In the genomic region with DNA sequence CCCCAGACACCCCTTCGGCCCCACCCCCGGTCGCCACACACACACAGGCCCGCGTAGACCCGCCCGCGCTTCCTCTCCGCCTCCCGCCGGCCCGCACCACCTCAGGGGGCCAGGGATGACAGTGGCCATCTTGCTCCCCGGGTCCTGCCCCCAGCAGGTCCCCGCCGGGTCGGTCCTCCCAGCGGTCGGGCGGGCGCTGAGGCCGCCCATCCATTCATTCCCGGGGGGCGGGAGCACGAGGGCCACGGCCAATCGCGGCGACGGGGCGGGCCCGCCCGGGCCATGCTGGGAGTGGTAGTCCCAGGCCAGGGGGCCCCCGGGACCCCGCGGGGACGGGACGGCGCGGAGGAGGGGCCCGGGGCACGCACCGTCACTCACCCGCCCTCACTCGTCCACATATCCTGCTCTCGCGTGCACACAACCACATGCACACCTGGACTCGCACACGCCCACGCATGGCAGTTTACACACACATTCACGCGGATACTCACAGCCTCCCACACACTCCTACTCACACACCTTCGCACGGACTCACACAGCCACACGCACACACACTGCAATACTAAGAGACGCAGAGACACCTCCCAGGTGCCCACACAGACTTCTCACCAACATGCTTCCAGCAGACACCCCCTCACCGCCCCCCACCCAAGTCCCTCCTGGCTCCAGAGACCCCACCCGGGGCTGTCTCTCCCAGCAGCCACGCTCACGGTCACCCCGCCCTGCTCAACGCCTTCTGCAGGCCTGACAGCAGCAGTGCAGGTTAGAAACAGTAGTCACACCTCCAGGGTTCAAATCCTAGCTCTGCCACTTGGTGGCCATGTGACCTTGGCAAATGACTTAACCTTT, we compare ENCODE assay signal across 8 cellular contexts. TPM values are rescaled to one million over a fixed set of nuclear protein-coding genes. Genes with fewer than 3 reads are reported as not detected.
A peak's percentile ranks its signal among the peaks of the same experiment; 100 is the strongest.
DNase-seq lines count a peak whose midpoint lies in the region.

DPF1 (minus strand) TSS at position 209 of the 849 bp plus-strand sequence; CDS start at position 129, 80 bp downstream.

- DNase-seq in Daoy (ENCODE audit: low read depth) (peak; percentile 91), GM23248 (peak; percentile 87), MG63 (peak; percentile 88), SW480 (ENCODE audit: low spot score) (peak; percentile 85), astrocyte of the hippocampus (ENCODE audit: low read depth, low spot score) (peak; percentile 91), iPS DF 6.9 (ENCODE audit: low read depth, low spot score) (no peak), posterior vena cava (ENCODE audit: low spot score) (no peak)
- DNase-seq in stimulated activated CD4-positive, alpha-beta T cell treated with anti-CD3 and anti-CD28 coated beads, Interleukin-12 subunit alpha, Interleukin-12 subunit beta, amount 100 ng/mL, for 4 hours: peak; percentile 55

- peak within 1 kb of the TSS; percentile 83 for H2AFZ ChIP-seq in GM23248

- peak within 1 kb of the TSS; percentile 71 for H3K9ac ChIP-seq in GM23248

- H3K4me3 ChIP-seq in GM23248: peak within 1 kb of the TSS; percentile 74
- H3K4me3 ChIP-seq in MG63: peak within 1 kb of the TSS; percentile 68
- peak within 1 kb of the TSS; percentile 56; the same call in 1 of the 2 replicates for H3K4me3 ChIP-seq in iPS DF 6.9 (ENCODE audit: low read length)

- H3K9me3 ChIP-seq in GM23248 (ENCODE audit: low read depth) (no peaks in the 10 kb centered on the region), MG63 (no peaks in the 10 kb centered on the region), iPS DF 6.9 (ENCODE audit: control insufficient read depth, insufficient read depth, low read length) (no peaks in the 10 kb centered on the region)

- no peaks in the 10 kb centered on the region for H3K4me1 ChIP-seq in GM23248 (ENCODE audit: insufficient read depth)
- peaks cover 6% of the 10 kb centered on the region for H3K4me1 ChIP-seq in iPS DF 6.9 (ENCODE audit: control insufficient read depth, insufficient read depth, low read length)

- intact Hi-C loops in posterior vena cava (cut with DNase I): loop anchor here in 1 of 2 donors (10.0 kb wide), 1 partner anchor 309 kb away; no protein-coding TSS in a partner anchor

- no peaks in the 10 kb centered on the region for H3K79me2 ChIP-seq in GM23248 (ENCODE audit: insufficient read depth)

- no peak within 1 kb of the TSS for H3K27ac ChIP-seq in GM23248
- no peak within 1 kb of the TSS for H3K27ac ChIP-seq in iPS DF 6.9 (ENCODE audit: low read length)

- in situ Hi-C loops in GM23248 (cut with MboI): no loop called here

- no peaks in the 10 kb centered on the region for H3K9me2 ChIP-seq in GM23248 (ENCODE audit: insufficient read depth)

- 6 to 12% methylated on average over 32 to 61 of the region's 61 CpGs for WGBS in GM23248 (ENCODE audit: low coverage in 1 of 2, low lambda C conversion rate in 2 of 2, missing lambda C conversion rate in 2 of 2), 2 experiments
- no CpG with 5 or more reads among the region's 61 CpGs for WGBS in iPS DF 6.9 (ENCODE audit: insufficient coverage, insufficient read length)

- H4K20me1 ChIP-seq in GM23248 (ENCODE audit: insufficient read depth): no peaks in the 10 kb centered on the region

- H3F3A ChIP-seq in GM23248 (ENCODE audit: insufficient read depth): no peaks in the 10 kb centered on the region

- H3K36me3 ChIP-seq in GM23248 (ENCODE audit: low read depth) (no peaks in the 10 kb centered on the region), MG63 (no peaks in the 10 kb centered on the region; the same call in 1 of the 2 replicates), iPS DF 6.9 (ENCODE audit: control insufficient read depth, insufficient read depth, low read length) (no peaks in the 10 kb centered on the region)

- H3K27me3 ChIP-seq in GM23248 (replicated peaks; ENCODE audit: insufficient read depth) (no peaks in the 10 kb centered on the region), MG63 (0 out of 2 replicates have a peak, but pooled peaks cover 5% of the 10 kb centered on the region), iPS DF 6.9 (ENCODE audit: control insufficient read depth, insufficient read depth, low read length) (no peaks in the 10 kb centered on the region)

- peak within 1 kb of the TSS; percentile 73 for H3K4me2 ChIP-seq in GM23248 (ENCODE audit: unreplicated experiment)

RNA-seq across cellular contexts. Expression of gene DPF1, which starts in this region (rescaled TPM):
- total RNA-seq in Daoy (2014; rRNA removed; shearing (Covaris generic)): 5.3 and 6.4 TPM in 2 replicates
- 2.4 and 5.2 TPM in 2 replicates for total RNA-seq in GM23248 (2014; rRNA removed; shearing (Covaris generic))
- polyA plus RNA-seq in GM23248 (2016; fragmentation: Nextera tagmentation; extraction: Ambion mirVana): 1.5 and 2.3 TPM in 2 replicates
- 6.9 and 7.0 TPM in 2 replicates for total RNA-seq in MG63 (2014; rRNA removed; shearing (Covaris generic); ENCODE audit: low replicate concordance)
- under 1 TPM; 0.14 to 0.65 TPM for total RNA-seq in posterior vena cava

Comparison
In these comparisons a context has a peak if more than half of its experiments do, and no peak if none do; other contexts are left out.
1. DNase-seq: peak in Daoy (single experiment), GM23248 (single experiment), MG63 (single experiment), SW480 (single experiment), astrocyte of the hippocampus (single experiment) and stimulated activated CD4-positive, alpha-beta T cell treated with anti-CD3 and anti-CD28 coated beads, Interleukin-12 subunit alpha, Interleukin-12 subunit beta, amount 100 ng/mL, for 4 hours (single experiment); none in iPS DF 6.9 (single experiment) and posterior vena cava (single experiment).
2. Peak in every context shown above with its lines, with median percentiles within 50 percentile points of each other: H3K4me3 ChIP-seq.